ENCODE assay signal across 8 cellular contexts in the genomic region with DNA sequence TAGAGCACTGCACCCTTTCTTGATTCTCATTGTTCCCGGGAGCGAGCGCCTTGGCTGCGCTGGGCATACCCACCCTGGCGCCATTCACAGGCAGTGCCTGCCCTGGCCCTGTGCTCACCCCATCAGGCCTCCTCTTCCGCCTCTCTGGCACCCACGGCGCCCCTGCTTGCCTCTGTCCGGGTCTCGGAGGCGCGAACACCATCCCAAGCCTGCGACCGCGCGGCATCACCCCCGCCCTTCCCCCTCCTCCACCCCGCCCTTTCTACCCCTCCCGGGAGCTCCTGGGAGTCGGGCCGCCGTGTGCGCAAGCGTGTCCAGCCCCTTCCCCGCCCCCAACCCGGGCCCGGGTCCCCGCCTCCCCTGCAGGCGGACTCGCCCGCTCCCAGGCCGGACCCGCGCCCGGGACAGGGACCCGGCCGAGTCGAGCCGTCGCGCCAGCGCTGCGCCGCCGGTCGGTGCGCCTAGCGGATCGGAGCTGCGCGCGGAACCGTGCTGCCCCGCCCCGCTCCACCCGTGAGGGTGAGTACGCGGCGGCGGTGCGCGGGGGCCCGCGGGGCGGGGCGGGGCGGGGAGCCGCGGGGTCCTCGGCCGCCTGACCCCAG. TPM values are rescaled to one million over a fixed set of nuclear protein-coding genes. Genes with fewer than 3 reads are reported as not detected.
DNase-seq lines count a peak whose midpoint lies in the region; ATAC-seq, FAIRE-seq and TF ChIP-seq lines count a peak whose summit lies in the region.

A gene with protein sequence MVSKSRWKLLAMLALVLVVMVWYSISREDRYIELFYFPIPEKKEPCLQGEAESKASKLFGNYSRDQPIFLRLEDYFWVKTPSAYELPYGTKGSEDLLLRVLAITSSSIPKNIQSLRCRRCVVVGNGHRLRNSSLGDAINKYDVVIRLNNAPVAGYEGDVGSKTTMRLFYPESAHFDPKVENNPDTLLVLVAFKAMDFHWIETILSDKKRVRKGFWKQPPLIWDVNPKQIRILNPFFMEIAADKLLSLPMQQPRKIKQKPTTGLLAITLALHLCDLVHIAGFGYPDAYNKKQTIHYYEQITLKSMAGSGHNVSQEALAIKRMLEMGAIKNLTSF (plus strand): TSS at position 363 of the 602 bp plus-strand sequence. CDS start 50,470 bp downstream, outside the sequence.

- H3K27ac ChIP-seq in A549: peak within 1 kb of the TSS; percentile 98

- WGBS in A549 (ENCODE audit: missing lambda C conversion rate): 0% methylated on average over 4 of the region's 71 CpGs

- TF ChIP-seq RAD21 in A549 (conservative IDR thresholded peaks at IDR 0.05 in 1 of 2, IDR thresholded peaks at IDR 0.05 in 1 of 2): no peak

- peak; percentile 55; the same call in 1 of the 2 replicates for TF ChIP-seq POLR2A in A549 (IDR thresholded peaks at IDR 0.05; ENCODE audit: low read length)

- TF ChIP-seq EP300 in A549 (IDR thresholded peaks at IDR 0.05): no peak

- DNase-seq in A549 (ENCODE audit: low read depth in 1 of 2, low spot score in 1 of 2) (peak; percentile 69 to 74), NCI-H510A (lab: John Stamatoyannopoulos, UW) (peak; percentile 72), memory B cell (ENCODE audit: low spot score in 2 of 2) (peak; percentile 14 to 30)
- peak; percentile 75 for DNase-seq in activated CD8-positive, alpha-beta T cell treated with anti-CD3 and anti-CD28 coated beads for 36 hours
- DNase-seq in effector CD8-positive, alpha-beta T cell (lab: John Stamatoyannopoulos, UW): peak; percentile 29
- peak; percentile 34 for DNase-seq in stimulated activated CD8-positive, alpha-beta memory T cell treated with anti-CD3 and anti-CD28 coated beads, Interleukin-12 subunit alpha, Interleukin-12 subunit beta, amount 100 ng/mL, for 1 hour (ENCODE audit: low read depth)

- peak within 1 kb of the TSS; percentile 97 for H3K4me3 Mint-ChIP-seq in activated CD8-positive, alpha-beta T cell treated with anti-CD3 and anti-CD28 coated beads for 36 hours
- H3K4me3 Mint-ChIP-seq in memory B cell: peak within 1 kb of the TSS; percentile 78

- H3K4me2 ChIP-seq in A549: peak within 1 kb of the TSS; percentile 94

- no peaks in the 10 kb centered on the region for H3K9me3 Mint-ChIP-seq in activated CD8-positive, alpha-beta T cell treated with anti-CD3 and anti-CD28 coated beads for 36 hours
- H3K9me3 Mint-ChIP-seq in memory B cell: no peaks in the 10 kb centered on the region

- no peaks in the 10 kb centered on the region for H3K9me3 ChIP-seq in A549

- POLR2A ChIA-PET in A549 (lab: Yijun Ruan, JAX): interaction anchor here (0.5 to 1.0 kb wide), 4 partner anchors 15 to 231 kb away, joined by 3 to 5 read pairs (median 3); no protein-coding TSS in a partner anchor
- POLR2A ChIA-PET in activated CD8-positive, alpha-beta T cell treated with anti-CD3 and anti-CD28 coated beads for 36 hours (lab: Charles Lee): interaction anchor here (1.0 to 2.5 kb wide), 6 partner anchors 15 to 88 kb away, joined by 3 to 13 read pairs (median 3); partner anchors contain the start of gene DCPS

- peaks cover 13% of the 10 kb centered on the region for H3K36me3 Mint-ChIP-seq in activated CD8-positive, alpha-beta T cell treated with anti-CD3 and anti-CD28 coated beads for 36 hours (ENCODE audit: low read depth)
- H3K36me3 Mint-ChIP-seq in memory B cell: peaks cover 3% of the 10 kb centered on the region

- peak; percentile 77 to 79 for ATAC-seq in A549
- peak; percentile 68 for ATAC-seq in GM18511 (IDR thresholded peaks at IDR 0.05; ENCODE audit: unreplicated experiment)
- ATAC-seq in HG03039 (IDR thresholded peaks at IDR 0.05; ENCODE audit: unreplicated experiment): peak; percentile 56
- peak; percentile 77 for ATAC-seq in activated CD8-positive, alpha-beta T cell treated with anti-CD3 and anti-CD28 coated beads for 36 hours
- ATAC-seq in memory B cell (ENCODE audit: low read depth): peak; percentile 81

- peak within 1 kb of the TSS; percentile 92 for H3K4me3 ChIP-seq in A549

- intact Hi-C loops in activated CD8-positive, alpha-beta T cell treated with anti-CD3 and anti-CD28 coated beads for 36 hours (cut with micrococcal nuclease): no loop called here

- TF ChIP-seq CTCF in A549 (IDR thresholded peaks at IDR 0.05): no peak
- no peak for TF ChIP-seq CTCF in activated CD8-positive, alpha-beta T cell treated with anti-CD3 and anti-CD28 coated beads for 36 hours (IDR thresholded peaks at IDR 0.05)

- H3K4me1 ChIP-seq in A549: peaks cover 54% of the 10 kb centered on the region

- peak within 1 kb of the TSS; percentile 92 for H3K27ac Mint-ChIP-seq in activated CD8-positive, alpha-beta T cell treated with anti-CD3 and anti-CD28 coated beads for 36 hours
- no peak within 1 kb of the TSS for H3K27ac Mint-ChIP-seq in memory B cell

- no peak for FAIRE-seq in A549 (lab: Jason Lieb, UNC)

- no peaks in the 10 kb centered on the region for H3K27me3 Mint-ChIP-seq in activated CD8-positive, alpha-beta T cell treated with anti-CD3 and anti-CD28 coated beads for 36 hours
- H3K27me3 Mint-ChIP-seq in memory B cell: no peaks in the 10 kb centered on the region

- CTCF ChIA-PET in A549 (lab: Yijun Ruan, JAX): interaction anchor here (1.1 kb wide), 1 partner anchor 45 kb away, joined by 3 read pairs; no protein-coding TSS in a partner anchor
- CTCF ChIA-PET in activated CD8-positive, alpha-beta T cell treated with anti-CD3 and anti-CD28 coated beads for 36 hours (lab: Charles Lee): interaction anchor here (3.2 to 3.5 kb wide), 2 partner anchors 45 to 125 kb away, joined by 16 to 20 read pairs; no protein-coding TSS in a partner anchor

- H3K4me1 Mint-ChIP-seq in activated CD8-positive, alpha-beta T cell treated with anti-CD3 and anti-CD28 coated beads for 36 hours (ENCODE audit: low read depth): peaks cover 37% of the 10 kb centered on the region
- H3K4me1 Mint-ChIP-seq in memory B cell: peaks cover 12% of the 10 kb centered on the region

TF ChIP-seq in A549, 52 proteins besides CTCF, POLR2A, EP300 and RAD21:
- no peak for TF ChIP-seq CEBPB (IDR thresholded peaks at IDR 0.05)
- TF ChIP-seq, protein P1, sequence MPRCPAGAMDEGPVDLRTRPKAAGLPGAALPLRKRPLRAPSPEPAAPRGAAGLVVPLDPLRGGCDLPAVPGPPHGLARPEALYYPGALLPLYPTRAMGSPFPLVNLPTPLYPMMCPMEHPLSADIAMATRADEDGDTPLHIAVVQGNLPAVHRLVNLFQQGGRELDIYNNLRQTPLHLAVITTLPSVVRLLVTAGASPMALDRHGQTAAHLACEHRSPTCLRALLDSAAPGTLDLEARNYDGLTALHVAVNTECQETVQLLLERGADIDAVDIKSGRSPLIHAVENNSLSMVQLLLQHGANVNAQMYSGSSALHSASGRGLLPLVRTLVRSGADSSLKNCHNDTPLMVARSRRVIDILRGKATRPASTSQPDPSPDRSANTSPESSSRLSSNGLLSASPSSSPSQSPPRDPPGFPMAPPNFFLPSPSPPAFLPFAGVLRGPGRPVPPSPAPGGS (IDR thresholded peaks at IDR 0.05): no peak
- TF ChIP-seq PHF8 (IDR thresholded peaks at IDR 0.05; ENCODE audit: borderline replicate concordance, low read depth): 0 out of 2 replicates have a peak, but pooled peaks have one; percentile 31
- no peak for TF ChIP-seq KDM1A (IDR thresholded peaks at IDR 0.05; ENCODE audit: low read depth)
- TF ChIP-seq MAZ (IDR thresholded peaks at IDR 0.05; ENCODE audit: borderline replicate concordance, low read depth, low read length): peak; percentile 67; the same call in 1 of the 2 replicates
- TF ChIP-seq MAX (IDR thresholded peaks at IDR 0.05): peak; percentile 9; the same call in 1 of the 2 replicates
- TF ChIP-seq, protein P2, sequence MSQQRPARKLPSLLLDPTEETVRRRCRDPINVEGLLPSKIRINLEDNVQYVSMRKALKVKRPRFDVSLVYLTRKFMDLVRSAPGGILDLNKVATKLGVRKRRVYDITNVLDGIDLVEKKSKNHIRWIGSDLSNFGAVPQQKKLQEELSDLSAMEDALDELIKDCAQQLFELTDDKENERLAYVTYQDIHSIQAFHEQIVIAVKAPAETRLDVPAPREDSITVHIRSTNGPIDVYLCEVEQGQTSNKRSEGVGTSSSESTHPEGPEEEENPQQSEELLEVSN (IDR thresholded peaks at IDR 0.05; ENCODE audit: borderline replicate concordance, low read depth): 0 out of 2 replicates have a peak, but pooled peaks have one; percentile 27

RNA-seq across cellular contexts. Expression of the gene that starts here (rescaled TPM):
- polyA plus RNA-seq in A549 (2011; rRNA removed): 11.9 and 17.3 TPM in 2 replicates
- polyA plus RNA-seq in A549 (2012; cell fraction: cytosol; rRNA removed): 25.4 and 31.5 TPM in 2 replicates
- 28.4 and 28.9 TPM in 2 replicates for polyA plus RNA-seq in A549 (2012; cell fraction: nucleus; rRNA removed)
- polyA plus RNA-seq in A549 (2017; fragmentation: RNase III; extraction: RNeasy Plus Mini Kit Qiagen cat#74134 plus additional on column Dnase treatment): 16.5 to 19.7 TPM (median 17.5 TPM) in 3 replicates
- 17.9 and 19.2 TPM in 2 replicates for polyA minus RNA-seq in A549 (2011; rRNA and poly(A)+ RNA removed)
- total RNA-seq in activated CD8-positive, alpha-beta T cell treated with anti-CD3 and anti-CD28 coated beads for 36 hours: 10 to 100 TPM; 10.7 to 11.7 TPM

Comparison
In these comparisons a context has a peak if more than half of its experiments do, and no peak if none do; other contexts are left out.
1. Peak in every context shown above with its lines: DNase-seq, ATAC-seq, H3K4me3 ChIP-seq and H3K27ac ChIP-seq.
2. DNase-seq: peak in every context shown above with its lines; median percentile 75 in activated CD8-positive, alpha-beta T cell treated with anti-CD3 and anti-CD28 coated beads for 36 hours; 72 in NCI-H510A; 72 in A549; 34 in stimulated activated CD8-positive, alpha-beta memory T cell treated with anti-CD3 and anti-CD28 coated beads, Interleukin-12 subunit alpha, Interleukin-12 subunit beta, amount 100 ng/mL, for 1 hour; 29 in effector CD8-positive, alpha-beta T cell; 22 in memory B cell.